ENCODE assay signal across 8 cellular contexts in genomic region chr14:69260979-69261605, GRCh38. TPM values are rescaled to one million over a fixed set of nuclear protein-coding genes. Genes with fewer than 3 reads are reported as not detected.
DNase-seq lines count a peak whose midpoint lies in the region; TF ChIP-seq lines count a peak whose summit lies in the region.

No MANE protein-coding gene starts in this region.

- H3K9me3 ChIP-seq in ascending aorta (no peaks in the 10 kb centered on the region), iPS-18a (ENCODE audit: control insufficient read depth, low read depth, low read length) (no peaks in the 10 kb centered on the region)

- peak overlapping the region; percentile 76 to 78 for H3K4me3 ChIP-seq in ascending aorta
- H3K4me3 ChIP-seq in iPS-18a (ENCODE audit: low read length): peak overlapping the region; percentile 54

- H3K9ac ChIP-seq in iPS-18a (ENCODE audit: low read length): peak overlapping the region; percentile 44

- H3K4me1 ChIP-seq in ascending aorta: peaks cover 4 to 37% of the 10 kb centered on the region in 2 donors
- peaks cover 13% of the 10 kb centered on the region for H3K4me1 ChIP-seq in iPS-18a (ENCODE audit: control insufficient read depth, low read depth, low read length)

- peak; percentile 54 to 83 (median 62) for TF ChIP-seq CTCF in ascending aorta (IDR thresholded peaks at IDR 0.05)

- H3K27ac ChIP-seq in ascending aorta (peak overlapping the region; percentile 43 to 74), iPS-18a (ENCODE audit: low read length) (no peak overlapping the region)

- DNase-seq in NCI-H187 (lab: John Stamatoyannopoulos, UW) (peak; percentile 23 to 37), NCI-H187 treated with DMSO at 0.1 percent for 48 hours (lab: John Stamatoyannopoulos, UW) (no peak), NCI-H748 (lab: John Stamatoyannopoulos, UW; ENCODE audit: unreplicated experiment) (peak; percentile 63), ascending aorta (ENCODE audit: low spot score in 2 of 2) (peak in 1 of 2 donors; percentile 70), CD1c-positive myeloid dendritic cell (ENCODE audit: extremely low spot score) (no peak), pons (ENCODE audit: low spot score) (no peak)
- DNase-seq in stimulated activated CD4-positive, alpha-beta T cell treated with anti-CD3 and anti-CD28 coated beads, Interleukin-12 subunit alpha, Interleukin-12 subunit beta, amount 100 ng/mL, for 48 hours (ENCODE audit: low read depth in 2 of 3, low spot score in 1 of 3): peak; percentile 23 to 36 (median 35)

- H3K36me3 ChIP-seq in ascending aorta: no peaks in the 10 kb centered on the region
- no peaks in the 10 kb centered on the region for H3K36me3 ChIP-seq in iPS-18a (ENCODE audit: control insufficient read depth, low read depth, low read length)

- intact Hi-C loops in ascending aorta (cut with DNase I): loop anchor here (1.0 to 2.0 kb wide), 3 partner anchors 18 to 56 kb away; no protein-coding TSS in a partner anchor

- H3K27me3 ChIP-seq in ascending aorta: no peaks in the 10 kb centered on the region
- peaks cover 61% of the 10 kb centered on the region for H3K27me3 ChIP-seq in iPS-18a (ENCODE audit: control insufficient read depth, insufficient read depth, low read length)

RNA-seq across cellular contexts. Expression of gene GALNT16, which starts 1.1 kb away (rescaled TPM):
- total RNA-seq in ascending aorta: 38.0 TPM

Comparison
In these comparisons a context has a peak if more than half of its experiments do, and no peak if none do; other contexts are left out.
1. DNase-seq: peak in NCI-H187 (2 of 2), NCI-H748 (single experiment) and stimulated activated CD4-positive, alpha-beta T cell treated with anti-CD3 and anti-CD28 coated beads, Interleukin-12 subunit alpha, Interleukin-12 subunit beta, amount 100 ng/mL, for 48 hours (3 of 3); none in NCI-H187 treated with DMSO at 0.1 percent for 48 hours (single experiment), CD1c-positive myeloid dendritic cell (single experiment) and pons (single experiment).